Comparison of ENCODE assay signal across 1 cellular context in the genomic region with DNA sequence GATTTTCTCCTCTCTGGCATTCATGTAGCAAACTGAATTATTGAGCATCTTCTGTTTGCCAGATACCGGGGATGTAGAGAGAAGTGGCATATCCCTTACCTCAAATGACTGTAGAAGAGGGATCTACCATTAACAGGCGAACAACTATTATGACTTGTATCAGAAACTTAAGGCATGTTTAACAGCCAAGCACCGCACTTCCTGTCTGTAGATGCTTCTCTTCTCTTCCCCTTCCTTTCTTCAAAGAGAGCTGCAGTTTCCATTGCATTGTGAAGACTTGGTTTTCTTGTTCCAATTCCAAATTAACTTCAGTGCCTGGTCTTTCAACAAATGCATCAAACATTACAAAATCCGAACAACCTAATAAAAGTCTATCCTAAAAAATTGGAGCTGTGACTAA.
TF ChIP-seq lines count a peak whose summit lies in the region.

No MANE protein-coding gene starts in this region.

TF ChIP-seq in K562, 482 proteins besides CTCF, POLR2A, EP300 and RAD21:
- TF ChIP-seq MNT (conservative IDR thresholded peaks at IDR 0.05) (no peak), SPI1 (IDR thresholded peaks at IDR 0.05; ENCODE audit: borderline replicate concordance, low read depth, low read length) (peak; percentile 58; the same call in 1 of the 2 replicates), PHB (CRISPR knock-in tag; IDR thresholded peaks at IDR 0.05) (no peak)
